ENCODE assay signal across 13 cellular contexts in the genomic region with DNA sequence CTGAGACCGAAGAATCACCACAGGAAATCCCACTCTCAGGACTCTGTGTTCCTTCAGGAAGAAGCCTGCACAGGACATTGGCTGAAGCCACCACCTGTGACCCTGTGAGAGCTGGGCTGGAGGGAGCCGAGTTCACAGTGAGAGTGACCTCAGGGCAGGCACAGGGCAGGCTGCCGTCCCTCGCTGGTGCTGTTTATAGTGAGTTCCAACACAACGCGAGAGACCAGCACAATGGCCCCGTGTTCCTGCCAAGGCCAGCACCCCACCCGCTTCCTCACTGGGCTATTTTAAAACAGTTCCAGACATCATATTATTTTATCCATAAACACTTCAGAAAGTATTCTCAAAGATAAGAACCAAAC. TPM values are rescaled to one million over a fixed set of nuclear protein-coding genes. Genes with fewer than 3 reads are reported as not detected.
DNase-seq lines count a peak whose midpoint lies in the region; ATAC-seq and TF ChIP-seq lines count a peak whose summit lies in the region.
"Had no signal": no experiment of that assay in that cellular context is flagged by ENCODE, and none has a peak within 500 bp of the region (broad histone marks: within the 10 kb centered on the region; RNA-seq: fewer than 3 reads in every experiment).

No MANE protein-coding gene starts in this region.

- peak overlapping the region; percentile 80; the same call in 1 of the 2 replicates for H3K27ac ChIP-seq in KMS-11
- peak overlapping the region; percentile 78 to 85 (median 80) for H3K27ac ChIP-seq in esophagus muscularis mucosa (replicated peaks in 1 of 4)
- peak overlapping the region; percentile 76 for H3K27ac ChIP-seq in lower lobe of right lung
- peak overlapping the region; percentile 4 for H3K27ac ChIP-seq in suprapubic skin
- H3K27ac ChIP-seq: HL-60 had no signal

- peaks cover 42% of the 10 kb centered on the region for H3K4me1 ChIP-seq in KMS-11 (ENCODE audit: low read depth, poor library complexity, severe bottlenecking)
- H3K4me1 ChIP-seq in esophagus muscularis mucosa = peaks cover 49 to 63% (median 54%) of the 10 kb centered on the region in 4 donors
- peaks cover 39% of the 10 kb centered on the region for H3K4me1 ChIP-seq in lower lobe of right lung
- H3K4me1 ChIP-seq in suprapubic skin = peaks cover 29% of the 10 kb centered on the region

- H3K4me3 ChIP-seq in KMS-11 (IDR thresholded peaks at IDR 0.05; ENCODE audit: insufficient read depth, low read depth, low read length) (no peak overlapping the region), esophagus muscularis mucosa (no peak overlapping the region), lower lobe of right lung (no peak overlapping the region), suprapubic skin (no peak overlapping the region)

- H3K36me3 ChIP-seq in KMS-11 (ENCODE audit: insufficient read depth) (no peaks in the 10 kb centered on the region), esophagus muscularis mucosa (no peaks in the 10 kb centered on the region), lower lobe of right lung (no peaks in the 10 kb centered on the region), suprapubic skin (no peaks in the 10 kb centered on the region)

- WGBS in esophagus muscularis mucosa = 36% methylated on average over 8 of the region's 8 CpGs
- 35% methylated on average over 7 of the region's 8 CpGs for WGBS in suprapubic skin

- no peaks in the 10 kb centered on the region for H4K20me1 ChIP-seq in KMS-11 (ENCODE audit: insufficient read depth)

- no peaks in the 10 kb centered on the region for H3K79me2 ChIP-seq in KMS-11 (ENCODE audit: insufficient read depth, low read depth)

- H3K4me2 ChIP-seq in KMS-11 = peak overlapping the region; percentile 88

- TF ChIP-seq CTCF in KMS-11 (conservative IDR thresholded peaks at IDR 0.05; ENCODE audit: low read depth, low read length) = no peak
- no peak for TF ChIP-seq CTCF in esophagus muscularis mucosa (IDR thresholded peaks at IDR 0.05)
- no peak for TF ChIP-seq CTCF in lower lobe of right lung (IDR thresholded peaks at IDR 0.05)
- TF ChIP-seq CTCF in suprapubic skin (IDR thresholded peaks at IDR 0.05) = no peak

- ATAC-seq in lower lobe of right lung = peak; percentile 68 to 73

- H3K27me3 ChIP-seq in KMS-11 (ENCODE audit: insufficient read depth, low read depth) (no peaks in the 10 kb centered on the region), esophagus muscularis mucosa (no peaks in the 10 kb centered on the region), lower lobe of right lung (ENCODE audit: low read depth) (no peaks in the 10 kb centered on the region), suprapubic skin (no peaks in the 10 kb centered on the region)

- H3K9ac ChIP-seq in KMS-11 = peak overlapping the region; percentile 37; the same call in 1 of the 2 replicates

- TF ChIP-seq POLR2A in esophagus muscularis mucosa (IDR thresholded peaks at IDR 0.05; ENCODE audit: low read depth) = no peak
- no peak for TF ChIP-seq POLR2A in suprapubic skin (IDR thresholded peaks at IDR 0.05)

- no peak for TF ChIP-seq EP300 in esophagus muscularis mucosa (IDR thresholded peaks at IDR 0.05)
- TF ChIP-seq EP300 in suprapubic skin (IDR thresholded peaks at IDR 0.05) = no peak

- intact Hi-C loops in esophagus muscularis mucosa (cut with DNase I) = no loop called here
- intact Hi-C loops in lower lobe of right lung (cut with DNase I) = no loop called here

- H2AFZ ChIP-seq in KMS-11 (ENCODE audit: low read depth) = peak overlapping the region; percentile 70

- no peaks in the 10 kb centered on the region for H3K9me3 ChIP-seq in esophagus muscularis mucosa
- no peaks in the 10 kb centered on the region for H3K9me3 ChIP-seq in lower lobe of right lung
- no peaks in the 10 kb centered on the region for H3K9me3 ChIP-seq in suprapubic skin

- DNase-seq in esophagus muscularis mucosa (ENCODE audit: extremely low spot score) (peak; percentile 90), lower lobe of right lung (peak; percentile 64), suprapubic skin (ENCODE audit: low spot score in 2 of 2) (peak; percentile 64 to 85), DMS53 treated with DMSO at 0.1 percent for 48 hours (lab: John Stamatoyannopoulos, UW; ENCODE audit: unreplicated experiment) (no peak), ureter (ENCODE audit: low spot score) (no peak), NCI-H524 treated with DMSO at 0.1 percent for 48 hours (lab: John Stamatoyannopoulos, UW) (no peak), cortex of kidney (lab: John Stamatoyannopoulos, UW) (no peak)
- DNase-seq: activated CD4-positive, alpha-beta T cell treated with anti-CD3 and anti-CD28 coated beads, Interleukin-2, amount 50 U/mL, for 48 hours; activated naive CD4-positive, alpha-beta T cell treated with anti-CD3 and anti-CD28 coated beads, Interleukin-2, amount 50 U/mL, for 16 hours; GOT3; NCI-H2171 treated with DMSO at 0.1 percent for 48 hours had no signal

RNA-seq across cellular contexts. Expression of a gene that starts 18.4 kb away (rescaled TPM):
- total RNA-seq in esophagus muscularis mucosa (100 to 1,000 TPM; 241 to 459 (median 346) TPM), lower lobe of right lung (111 TPM), suprapubic skin (100 to 1,000 TPM; 175 to 286 (median 224) TPM), ureter (68.1 TPM)

Comparison
In these comparisons a context has a peak if more than half of its experiments do, and no peak if none do; other contexts are left out.
1. H3K27ac ChIP-seq: peak in every context shown above with its lines; median percentile 80 in esophagus muscularis mucosa; 80 in KMS-11; 76 in lower lobe of right lung; 4 in suprapubic skin.
2. DNase-seq: peak in esophagus muscularis mucosa (single experiment), lower lobe of right lung (single experiment) and suprapubic skin (2 of 2); none in DMS53 treated with DMSO at 0.1 percent for 48 hours (single experiment), ureter (single experiment), NCI-H524 treated with DMSO at 0.1 percent for 48 hours (single experiment) and cortex of kidney (single experiment).